In genomic region chr1:203871114-203871875, GRCh38 we compare ENCODE assay signal across 1 cellular context.
TF ChIP-seq lines count a peak whose summit lies in the region.

No MANE protein-coding gene starts in this region.

TF ChIP-seq in H1, 55 proteins besides CTCF, POLR2A, EP300 and RAD21:
- TF ChIP-seq CHD2 (IDR thresholded peaks at IDR 0.05; ENCODE audit: low read length) (peak; percentile 40; the same call in 1 of the 2 replicates), RBBP5 (IDR thresholded peaks at IDR 0.05; ENCODE audit: borderline replicate concordance, low read depth, low read length) (no peak), CHD7 (IDR thresholded peaks at IDR 0.05; ENCODE audit: insufficient replicate concordance, low read length) (peak; percentile 20), CEBPB (IDR thresholded peaks at IDR 0.05; ENCODE audit: low read depth, low read length) (no peak), POLR2AphosphoS5 (IDR thresholded peaks at IDR 0.05; ENCODE audit: low read depth, low read length) (peak; percentile 13; the same call in 1 of the 2 replicates), TBP (IDR thresholded peaks at IDR 0.05; ENCODE audit: low read depth, low read length) (no peak), ATF2 (IDR thresholded peaks at IDR 0.05; ENCODE audit: low read length) (0 out of 2 replicates have a peak, but pooled peaks have one; percentile 51), BACH1 (IDR thresholded peaks at IDR 0.05; ENCODE audit: low read length) (0 out of 2 replicates have a peak, but pooled peaks have one; percentile 11), SIN3A (conservative IDR thresholded peaks at IDR 0.05 in 1 of 2, IDR thresholded peaks at IDR 0.05 in 1 of 2; ENCODE audit: low read depth in 1 of 2, low read length in 2 of 2) (0 out of 4 replicates have a peak, but pooled peaks of 1 of the 2 experiments have one; percentile 56), JUND (IDR thresholded peaks at IDR 0.05; ENCODE audit: low read length) (0 out of 2 replicates have a peak, but pooled peaks have one; percentile 44), SUZ12 (IDR thresholded peaks at IDR 0.05; ENCODE audit: low read length) (no peak)
